ENCODE assay signal across 8 cellular contexts in the genomic region with DNA sequence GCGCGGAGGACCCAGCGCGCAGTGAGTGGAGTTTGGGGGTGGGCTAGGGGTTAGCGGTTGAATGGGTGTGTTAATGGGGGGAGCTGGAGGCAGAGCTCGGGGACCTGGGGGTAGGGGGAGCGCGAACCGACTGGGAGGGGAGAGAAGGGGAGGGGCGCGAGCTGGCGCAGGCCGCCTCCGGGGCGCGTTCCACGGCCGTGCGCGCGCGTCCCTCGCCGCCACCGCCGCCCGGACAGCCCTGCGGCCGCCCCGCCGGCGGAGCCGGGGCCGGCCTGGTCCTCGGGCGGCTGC. TPM values are rescaled to one million over a fixed set of nuclear protein-coding genes. Genes with fewer than 3 reads are reported as not detected.
DNase-seq lines count a peak whose midpoint lies in the region; ATAC-seq and TF ChIP-seq lines count a peak whose summit lies in the region.

A gene (plus strand): TSS at position 194 of the 291 bp plus-strand sequence. CDS start 36,051 bp downstream, outside the sequence.

- H3K27me3 Mint-ChIP-seq in chondrocyte (ENCODE audit: low read depth): no peaks in the 10 kb centered on the region
- no peaks in the 10 kb centered on the region for H3K27me3 Mint-ChIP-seq in type B pancreatic cell

- CTCF ChIA-PET in AG04449 (lab: Yijun Ruan, JAX): interaction anchor here (0.6 to 1.1 kb wide), 2 partner anchors 250 to 1588 kb away, joined by 3 read pairs; no protein-coding TSS in a partner anchor

- H3K36me3 ChIP-seq in HUES6 (ENCODE audit: control insufficient read depth, insufficient read depth, low read length): no peaks in the 10 kb centered on the region
- H3K36me3 ChIP-seq in lower lobe of right lung: no peaks in the 10 kb centered on the region

- peak within 1 kb of the TSS; percentile 97 for H3K9ac ChIP-seq in HUES6 (ENCODE audit: low read length)

- H3K4me1 ChIP-seq in HUES6 (ENCODE audit: control insufficient read depth, insufficient read depth, low read length) (peaks cover 31% of the 10 kb centered on the region), lower lobe of right lung (peaks cover 8% of the 10 kb centered on the region)

- H3K4me1 Mint-ChIP-seq in chondrocyte (ENCODE audit: low read depth): peaks cover 24% of the 10 kb centered on the region
- peaks cover 25% of the 10 kb centered on the region for H3K4me1 Mint-ChIP-seq in type B pancreatic cell (ENCODE audit: unreplicated experiment)

- DNase-seq in AG04449 (ENCODE audit: low read depth, low spot score) (no peak), chondrocyte (ENCODE audit: low spot score) (no peak), lower lobe of right lung (no peak), type B pancreatic cell (ENCODE audit: extremely low spot score, unreplicated experiment) (peak; percentile 79), NCI-H526 (lab: John Stamatoyannopoulos, UW) (no peak)

- POLR2A ChIA-PET in AG04449 (lab: Yijun Ruan, JAX): no interaction called here

- intact Hi-C loops in lower lobe of right lung (cut with DNase I): no loop called here

- peak within 1 kb of the TSS; percentile 81 for H3K4me3 ChIP-seq in AG04449 (ENCODE audit: low read depth, low read length)
- H3K4me3 ChIP-seq in HUES6 (ENCODE audit: low read depth, low read length): peak within 1 kb of the TSS; percentile 83
- H3K4me3 ChIP-seq in lower lobe of right lung: peak within 1 kb of the TSS; percentile 76

- H3K9me3 Mint-ChIP-seq in chondrocyte (ENCODE audit: low read depth): no peaks in the 10 kb centered on the region
- H3K9me3 Mint-ChIP-seq in type B pancreatic cell: no peaks in the 10 kb centered on the region

- H3K9me3 ChIP-seq in HUES6 (ENCODE audit: control insufficient read depth, insufficient read depth, low read depth, low read length) (no peaks in the 10 kb centered on the region), lower lobe of right lung (no peaks in the 10 kb centered on the region)

- H3K27ac ChIP-seq in HUES6 (ENCODE audit: low read depth, low read length) (peak within 1 kb of the TSS; percentile 91), lower lobe of right lung (peak within 1 kb of the TSS; percentile 91)

- TF ChIP-seq CTCF in AG04449 (IDR thresholded peaks at IDR 0.05; ENCODE audit: insufficient read depth, low read length, missing control alignments) (no peak), chondrocyte (IDR thresholded peaks at IDR 0.05) (no peak), lower lobe of right lung (IDR thresholded peaks at IDR 0.05) (no peak), type B pancreatic cell (conservative IDR thresholded peaks at IDR 0.05) (no peak)

- H3K4me3 Mint-ChIP-seq in chondrocyte (ENCODE audit: unreplicated experiment) (peak within 1 kb of the TSS; percentile 99), type B pancreatic cell (peak within 1 kb of the TSS; percentile 96)

- peak within 1 kb of the TSS; percentile 98 for H3K27ac Mint-ChIP-seq in chondrocyte (ENCODE audit: unreplicated experiment)
- peak within 1 kb of the TSS; percentile 97 for H3K27ac Mint-ChIP-seq in type B pancreatic cell

- ATAC-seq in lower lobe of right lung (peak; percentile 57 to 67), GM21786 (IDR thresholded peaks at IDR 0.05; ENCODE audit: unreplicated experiment) (no peak), GM19035 (IDR thresholded peaks at IDR 0.05; ENCODE audit: unreplicated experiment) (no peak)

- H3K27me3 ChIP-seq in HUES6 (ENCODE audit: control insufficient read depth, insufficient read depth, low read length) (no peaks in the 10 kb centered on the region), lower lobe of right lung (ENCODE audit: low read depth) (peaks cover 9% of the 10 kb centered on the region)

- H3K36me3 Mint-ChIP-seq in chondrocyte (ENCODE audit: low read depth) (no peaks in the 10 kb centered on the region), type B pancreatic cell (no peaks in the 10 kb centered on the region)

RNA-seq across cellular contexts. Expression of the gene that starts here (rescaled TPM):
- total RNA-seq in chondrocyte: 51.2 to 64.2 TPM (median 54.1 TPM) in 3 replicates
- total RNA-seq in lower lobe of right lung: 97.9 TPM
- total RNA-seq in type B pancreatic cell (ENCODE audit: low replicate concordance): 96.3 and 103 TPM in 2 replicates

Comparison
In these comparisons a context has a peak if more than half of its experiments do, and no peak if none do; other contexts are left out.
1. ATAC-seq: peak in lower lobe of right lung (2 of 2); none in GM21786 (single experiment) and GM19035 (single experiment).
2. Peak in every context shown above with its lines, with median percentiles within 50 percentile points of each other: H3K4me3 ChIP-seq.